ENCODE assay signal across 9 cellular contexts in genomic region chr17:56297142-56297541, GRCh38.
A peak's percentile ranks its signal among the peaks of the same experiment; 100 is the strongest.
DNase-seq lines count a peak whose midpoint lies in the region; ATAC-seq and TF ChIP-seq lines count a peak whose summit lies in the region.
"Had no signal": no experiment of that assay in that cellular context is flagged by ENCODE, and none has a peak within 500 bp of the region (broad histone marks: within the 10 kb centered on the region; RNA-seq: fewer than 3 reads in every experiment).

No MANE protein-coding gene starts in this region.

- TF ChIP-seq EP300 in stomach (IDR thresholded peaks at IDR 0.05) = no peak

- CTCF ChIA-PET in activated naive CD4-positive, alpha-beta T cell treated with anti-CD3 and anti-CD28 coated beads, Interleukin-2, amount 10 ng/mL, durations not matched to agents 7 days and 5 days (lab: Charles Lee) = interaction anchor here (0.7 kb wide), 1 partner anchor 17 kb away, joined by 3 read pairs; no protein-coding TSS in a partner anchor

- peaks cover 3% of the 10 kb centered on the region for H3K27me3 Mint-ChIP-seq in activated naive CD4-positive, alpha-beta T cell treated with anti-CD3 and anti-CD28 coated beads, Interleukin-2, amount 10 ng/mL, durations not matched to agents 7 days and 5 days
- H3K27me3 Mint-ChIP-seq in stimulated activated memory B cell treated with anti-CD40 and anti-IgM and Interleukin-4, amounts not matched to agents 10 μg/mL and 1 μg/mL and 100 μg/mL, for 72 hours = no peaks in the 10 kb centered on the region

- no peak for ATAC-seq in stimulated activated memory B cell treated with anti-CD40 and anti-IgM and Interleukin-4, amounts not matched to agents 10 μg/mL and 1 μg/mL and 100 μg/mL, for 72 hours
- ATAC-seq in HG02623 (IDR thresholded peaks at IDR 0.05; ENCODE audit: unreplicated experiment) = no peak

- H3K36me3 ChIP-seq in thyroid gland (no peaks in the 10 kb centered on the region), stomach (no peaks in the 10 kb centered on the region)

- H3K9me3 Mint-ChIP-seq in activated naive CD4-positive, alpha-beta T cell treated with anti-CD3 and anti-CD28 coated beads, Interleukin-2, amount 10 ng/mL, durations not matched to agents 7 days and 5 days = no peaks in the 10 kb centered on the region
- H3K9me3 Mint-ChIP-seq in stimulated activated memory B cell treated with anti-CD40 and anti-IgM and Interleukin-4, amounts not matched to agents 10 μg/mL and 1 μg/mL and 100 μg/mL, for 72 hours = no peaks in the 10 kb centered on the region

- H3K9me3 ChIP-seq in thyroid gland = no peaks in the 10 kb centered on the region
- H3K9me3 ChIP-seq in stomach = no peaks in the 10 kb centered on the region

- peaks cover 0 to 8% of the 10 kb centered on the region in 2 donors for H3K4me1 ChIP-seq in thyroid gland
- peaks cover 0 to 2% (median 0%) of the 10 kb centered on the region in 4 donors for H3K4me1 ChIP-seq in stomach

- no peaks in the 10 kb centered on the region for H3K36me3 Mint-ChIP-seq in activated naive CD4-positive, alpha-beta T cell treated with anti-CD3 and anti-CD28 coated beads, Interleukin-2, amount 10 ng/mL, durations not matched to agents 7 days and 5 days
- no peaks in the 10 kb centered on the region for H3K36me3 Mint-ChIP-seq in stimulated activated memory B cell treated with anti-CD40 and anti-IgM and Interleukin-4, amounts not matched to agents 10 μg/mL and 1 μg/mL and 100 μg/mL, for 72 hours

- peak overlapping the region; percentile 5 for H3K4me3 Mint-ChIP-seq in activated naive CD4-positive, alpha-beta T cell treated with anti-CD3 and anti-CD28 coated beads, Interleukin-2, amount 10 ng/mL, durations not matched to agents 7 days and 5 days
- no peak overlapping the region for H3K4me3 Mint-ChIP-seq in stimulated activated memory B cell treated with anti-CD40 and anti-IgM and Interleukin-4, amounts not matched to agents 10 μg/mL and 1 μg/mL and 100 μg/mL, for 72 hours

- peak; percentile 57 for DNase-seq in activated naive CD4-positive, alpha-beta T cell treated with anti-CD3 and anti-CD28 coated beads, Interleukin-2, amount 10 ng/mL, durations not matched to agents 7 days and 5 days
- DNase-seq in activated naive CD4-positive, alpha-beta T cell (lab: John Stamatoyannopoulos, UW) = no peak
- DNase-seq in fibroblast of villous mesenchyme (ENCODE audit: low read depth) (peak; percentile 10), thyroid gland (peak; percentile 2 to 3), stomach (no peak)

- H3K27ac Mint-ChIP-seq in activated naive CD4-positive, alpha-beta T cell treated with anti-CD3 and anti-CD28 coated beads, Interleukin-2, amount 10 ng/mL, durations not matched to agents 7 days and 5 days = peak overlapping the region; percentile 53
- H3K27ac Mint-ChIP-seq in stimulated activated memory B cell treated with anti-CD40 and anti-IgM and Interleukin-4, amounts not matched to agents 10 μg/mL and 1 μg/mL and 100 μg/mL, for 72 hours = no peak overlapping the region

- 7 to 10% methylated on average over 8 of the region's 8 CpGs for WGBS in thyroid gland, 2 donors
- 27 to 35% (median 31%) methylated on average over 8 of the region's 8 CpGs for WGBS in stomach, 5 donors

- TF ChIP-seq POLR2A in thyroid gland (IDR thresholded peaks at IDR 0.05) (no peak), stomach (IDR thresholded peaks at IDR 0.05) (no peak)

- TF ChIP-seq CTCF in WI38 (IDR thresholded peaks at IDR 0.05; ENCODE audit: low read depth, low read length) (no peak), fibroblast of villous mesenchyme (IDR thresholded peaks at IDR 0.05; ENCODE audit: insufficient read depth, low read depth, low read length) (no peak), thyroid gland (IDR thresholded peaks at IDR 0.05) (no peak), stomach (IDR thresholded peaks at IDR 0.05) (no peak)

- H3K4me3 ChIP-seq in WI38 (ENCODE audit: low read depth, low read length) = peak overlapping the region; percentile 3; the same call in 1 of the 2 replicates
- no peak overlapping the region for H3K4me3 ChIP-seq in fibroblast of villous mesenchyme (ENCODE audit: low read depth, low read length)
- no peak overlapping the region for H3K4me3 ChIP-seq in thyroid gland (replicated peaks in 1 of 3)
- H3K4me3 ChIP-seq in stomach = no peak overlapping the region
- H3K4me3 ChIP-seq: SK-N-MC had no signal

- peaks cover 15% of the 10 kb centered on the region for H3K4me1 Mint-ChIP-seq in activated naive CD4-positive, alpha-beta T cell treated with anti-CD3 and anti-CD28 coated beads, Interleukin-2, amount 10 ng/mL, durations not matched to agents 7 days and 5 days
- no peaks in the 10 kb centered on the region for H3K4me1 Mint-ChIP-seq in stimulated activated memory B cell treated with anti-CD40 and anti-IgM and Interleukin-4, amounts not matched to agents 10 μg/mL and 1 μg/mL and 100 μg/mL, for 72 hours

- H3K27me3 ChIP-seq in thyroid gland (no peaks in the 10 kb centered on the region), stomach (no peaks in the 10 kb centered on the region)

- H3K27ac ChIP-seq in thyroid gland = no peak overlapping the region
- no peak overlapping the region for H3K27ac ChIP-seq in stomach
- H3K27ac ChIP-seq: SK-N-MC had no signal

- intact Hi-C loops in thyroid gland (cut with DNase I) (no loop called here), stomach (cut with DNase I; ENCODE audit: low total_unique reads) (no loop called here)

Comparison
In these comparisons a context has a peak if more than half of its experiments do, and no peak if none do; other contexts are left out.
1. DNase-seq: peak in activated naive CD4-positive, alpha-beta T cell treated with anti-CD3 and anti-CD28 coated beads, Interleukin-2, amount 10 ng/mL, durations not matched to agents 7 days and 5 days (single experiment), fibroblast of villous mesenchyme (single experiment) and thyroid gland (2 of 2); none in activated naive CD4-positive, alpha-beta T cell (0 of 4) and stomach (single experiment).